Comparison of ENCODE assay signal across 8 cellular contexts in the genomic region with DNA sequence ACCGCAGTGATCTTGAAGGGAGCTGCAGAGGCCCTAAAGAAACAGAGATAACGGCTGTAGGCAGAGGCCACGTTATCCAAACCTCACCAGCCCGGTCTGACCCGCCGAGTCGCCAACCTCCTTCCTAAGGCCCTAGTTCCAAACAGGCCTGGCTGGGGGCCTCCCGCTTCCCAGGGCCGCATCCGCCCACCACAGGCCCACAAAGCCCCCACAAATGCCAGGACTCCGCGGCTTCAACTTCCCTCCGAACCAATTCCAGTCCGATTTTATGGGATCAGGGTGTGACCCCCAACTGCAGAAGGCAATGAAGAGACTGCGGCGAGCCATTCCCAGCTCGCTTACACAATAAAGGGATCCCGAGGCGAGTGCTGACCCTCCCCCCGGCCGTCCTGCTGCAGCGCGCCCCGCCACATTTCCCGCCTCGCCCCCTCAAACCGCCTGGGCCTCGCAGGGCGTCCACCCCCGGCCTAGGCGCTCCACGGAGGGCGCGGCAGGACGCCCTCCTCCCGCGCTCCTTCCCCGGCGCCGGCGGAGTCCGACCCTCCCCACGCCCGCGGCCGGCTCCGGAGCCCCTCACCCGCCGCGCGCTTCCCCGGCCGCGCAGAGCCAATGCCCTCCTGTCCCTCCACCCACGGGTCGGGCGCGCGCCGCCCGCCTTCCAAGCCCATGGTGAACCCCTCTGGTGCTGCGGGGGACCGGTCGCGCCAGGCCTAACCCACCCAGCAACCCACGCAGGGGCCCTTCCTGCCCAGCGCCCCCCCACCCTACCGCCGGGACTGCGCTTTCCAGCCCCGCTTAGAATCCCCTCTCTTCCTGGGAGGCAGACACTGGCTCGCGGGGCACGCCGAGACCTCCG. TPM values are rescaled to one million over a fixed set of nuclear protein-coding genes. Genes with fewer than 3 reads are reported as not detected.
DNase-seq lines count a peak whose midpoint lies in the region; ATAC-seq and TF ChIP-seq lines count a peak whose summit lies in the region.

No MANE protein-coding gene starts in this region.

- TF ChIP-seq CTCF in A673 (conservative IDR thresholded peaks at IDR 0.05; ENCODE audit: low read depth, low read length) (no peak), VCaP (conservative IDR thresholded peaks at IDR 0.05) (no peak), lung (IDR thresholded peaks at IDR 0.05; ENCODE audit: control extremely low read depth, extremely low read depth) (no peak), testis (IDR thresholded peaks at IDR 0.05) (no peak)

- CTCF ChIA-PET in A673 (lab: Charles Lee) = interaction anchor here (0.5 to 0.6 kb wide), 2 partner anchors 48 to 66 kb away, joined by 3 to 6 read pairs; no protein-coding TSS in a partner anchor

- no peaks in the 10 kb centered on the region for H3K27me3 ChIP-seq in A673 (replicated peaks; ENCODE audit: insufficient read depth, low read depth, low read length, poor library complexity)
- H3K27me3 ChIP-seq in ectodermal cell (ENCODE audit: control insufficient read depth, insufficient read depth, low read length, poor library complexity, severe bottlenecking) = no peaks in the 10 kb centered on the region
- H3K27me3 ChIP-seq in lung (ENCODE audit: control insufficient read depth, insufficient read depth) = no peaks in the 10 kb centered on the region
- H3K27me3 ChIP-seq in testis = no peaks in the 10 kb centered on the region

- no peaks in the 10 kb centered on the region for H3K9me3 ChIP-seq in A673 (ENCODE audit: low read depth, low read length, poor library complexity, severe bottlenecking)
- no peaks in the 10 kb centered on the region for H3K9me3 ChIP-seq in ectodermal cell (ENCODE audit: control insufficient read depth, low read length)
- peaks cover 0 to 2% of the 10 kb centered on the region in 2 donors for H3K9me3 ChIP-seq in lung (ENCODE audit: control insufficient read depth in 2 of 2, insufficient read depth in 1 of 2, low read length in 1 of 2)
- H3K9me3 ChIP-seq in testis = no peaks in the 10 kb centered on the region

- peak overlapping the region; percentile 98 for H3K4me3 ChIP-seq in A673 (ENCODE audit: low read depth, low read length, poor library complexity, severe bottlenecking)
- peak overlapping the region; percentile 92 for H3K4me3 ChIP-seq in ectodermal cell (ENCODE audit: insufficient read depth, low read depth, low read length)
- H3K4me3 ChIP-seq in lung = peak overlapping the region; percentile 50
- H3K4me3 ChIP-seq in testis = peak overlapping the region; percentile 85 to 87

- ATAC-seq in lung (ENCODE audit: insufficient read depth, low FRiP score) = no peak
- ATAC-seq in GM19023 (IDR thresholded peaks at IDR 0.05; ENCODE audit: unreplicated experiment) = no peak

- H3K36me3 ChIP-seq in A673 (ENCODE audit: insufficient read depth, low read length, poor library complexity, severe bottlenecking) (no peaks in the 10 kb centered on the region), ectodermal cell (ENCODE audit: control insufficient read depth, insufficient read depth, low read length) (no peaks in the 10 kb centered on the region), lung (ENCODE audit: control insufficient read depth in 2 of 2, insufficient read depth in 2 of 2, low read length in 2 of 2) (no peaks in the 10 kb centered on the region), testis (ENCODE audit: low read depth, missing control alignments) (no peaks in the 10 kb centered on the region)

- TF ChIP-seq POLR2A in testis (IDR thresholded peaks at IDR 0.05) = no peak

- WGBS in ectodermal cell, 2 experiments = 0% methylated on average over 76 of the region's 76 CpGs
- 0 to 2% methylated on average over 52 to 76 of the region's 76 CpGs for WGBS in lung, 2 donors
- 1% methylated on average over 46 to 74 of the region's 76 CpGs for WGBS in testis, 2 donors

- POLR2A ChIA-PET in A673 (lab: Charles Lee; ENCODE audit: low non-redundant PET) = interaction anchor here (0.6 kb wide), 1 partner anchor 99 kb away, joined by 3 read pairs; no protein-coding TSS in a partner anchor

- H3K27ac ChIP-seq in A673 (ENCODE audit: low read depth, low read length, poor library complexity, severe bottlenecking) (peak overlapping the region; percentile 92), VCaP (peak overlapping the region; percentile 90), ectodermal cell (ENCODE audit: insufficient read depth, low read depth, low read length, poor library complexity, severe bottlenecking) (peak overlapping the region; percentile 30), lung (ENCODE audit: low read depth in 1 of 2, low read length in 1 of 2) (peak overlapping the region; percentile 68 to 96), testis (peak overlapping the region; percentile 73 to 77)

- H3K4me1 ChIP-seq in A673 (ENCODE audit: insufficient read depth, low read length, poor library complexity, severe bottlenecking) (peaks cover 24% of the 10 kb centered on the region), ectodermal cell (ENCODE audit: control insufficient read depth, insufficient read depth, low read length) (peaks cover 26% of the 10 kb centered on the region), lung (ENCODE audit: control insufficient read depth in 2 of 2, insufficient read depth in 2 of 2, low read length in 2 of 2) (peaks cover 0 to 8% of the 10 kb centered on the region in 2 donors), testis (peaks cover 8% of the 10 kb centered on the region)

- intact Hi-C loops in A673 (cut with micrococcal nuclease; ENCODE audit: unreplicated experiment) (no loop called here), testis (cut with DNase I; ENCODE audit: low total_unique reads) (no loop called here)

- no TSS peak for BruUV-seq in A673 (replicated peaks; lab: Mats Ljungman, UMichigan)

- DNase-seq in A673 (ENCODE audit: low spot score) (peak; percentile 31), HCEC 1CT (peak; percentile 42), lung (ENCODE audit: low spot score) (no peak), testis (peak; percentile 28), NCI-H1436 treated with DMSO at 0.1 percent for 48 hours (lab: John Stamatoyannopoulos, UW) (no peak)

RNA-seq across cellular contexts. Expression of gene MYH10, which starts 0.9 kb away (rescaled TPM):
- total RNA-seq in A673 (2021) (129 and 167 TPM in 2 replicates), lung (100 to 1,000 TPM in 1 of 2 donors, 10 to 100 TPM in 1; 73.4 to 194 TPM), testis (10 to 100 TPM; 33.1 to 34.1 TPM)
- 253 TPM for polyA plus RNA-seq in ectodermal cell (2013, experiment 1 of 4)
- polyA plus RNA-seq in ectodermal cell (2013, experiment 2 of 4) = 281 TPM
- 189 TPM for polyA plus RNA-seq in ectodermal cell (2013, experiment 3 of 4)
- polyA plus RNA-seq in ectodermal cell (2013, experiment 4 of 4) = 200 TPM
- polyA plus RNA-seq in lung (10 to 100 TPM in 1 of 2 donors, 1 to 10 TPM in 1; 9.6 to 16.0 TPM), testis (ENCODE audit: insufficient read depth, low read depth, low replicate concordance) (25.5 TPM)

Comparison
In these comparisons a context has a peak if more than half of its experiments do, and no peak if none do; other contexts are left out.
1. DNase-seq: peak in A673 (single experiment), HCEC 1CT (single experiment) and testis (single experiment); none in lung (single experiment) and NCI-H1436 treated with DMSO at 0.1 percent for 48 hours (single experiment).
2. H3K27ac ChIP-seq: peak in every context shown above with its lines; median percentile 92 in A673; 90 in VCaP; 82 in lung; 75 in testis; 30 in ectodermal cell.
3. Peak in every context shown above with its lines, with median percentiles within 50 percentile points of each other: H3K4me3 ChIP-seq.